Comparison of ENCODE assay signal across 8 cellular contexts in the genomic region with DNA sequence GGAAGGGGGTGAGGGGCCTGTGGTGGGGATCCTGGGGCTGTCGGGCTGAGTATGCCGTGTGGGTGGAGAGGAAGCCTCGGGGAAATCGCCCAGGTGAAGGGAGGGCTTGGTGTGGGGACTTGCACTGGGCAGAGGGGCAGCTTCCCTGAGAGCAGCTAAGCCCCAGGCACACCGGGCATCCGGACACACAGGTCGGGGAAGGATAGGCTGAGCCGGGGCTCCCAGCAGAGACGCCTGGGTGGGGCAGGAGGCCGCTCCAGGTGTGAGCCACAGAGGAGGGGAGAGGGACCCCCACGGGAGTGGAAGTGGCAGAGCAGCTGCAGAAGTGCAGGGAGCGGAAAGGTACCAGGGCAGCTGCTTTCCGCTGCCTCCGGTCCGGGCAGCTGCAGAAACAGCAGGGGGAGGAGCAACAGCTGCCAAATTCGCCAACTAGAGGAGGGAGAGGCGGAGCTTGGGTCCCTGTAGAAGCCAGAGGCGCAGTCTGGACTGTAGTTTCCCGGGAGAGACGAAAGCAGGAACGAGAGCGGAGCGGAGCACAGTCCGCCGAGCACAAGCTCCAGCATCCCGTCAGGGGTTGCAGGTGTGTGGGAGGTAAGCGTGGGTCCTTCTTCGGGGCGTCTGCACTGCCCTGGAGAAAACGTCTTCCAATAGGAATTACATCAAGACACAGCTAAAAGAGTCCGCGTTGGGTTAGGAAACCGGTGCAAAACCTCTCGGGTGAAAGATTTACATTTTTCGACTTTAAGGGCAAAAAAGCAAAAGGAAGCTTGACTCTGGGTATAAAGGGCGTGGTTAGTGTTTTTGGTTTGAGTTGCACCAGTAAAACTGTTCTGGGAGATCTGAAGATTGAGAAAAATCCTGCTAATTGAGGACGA. TPM values are rescaled to one million over a fixed set of nuclear protein-coding genes. Genes with fewer than 3 reads are reported as not detected.
DNase-seq lines count a peak whose midpoint lies in the region; ATAC-seq and TF ChIP-seq lines count a peak whose summit lies in the region.

SERPINI1 (plus strand) TSS at position 489 of the 875 bp plus-strand sequence. CDS start 53,408 bp downstream, outside the sequence.

- no peaks in the 10 kb centered on the region for H3K27me3 Mint-ChIP-seq in GM23338 (ENCODE audit: insufficient read depth, low read depth, poor library complexity)
- no peaks in the 10 kb centered on the region for H3K27me3 Mint-ChIP-seq in neural progenitor cell (ENCODE audit: insufficient read depth, low read depth)

- H3K27me3 ChIP-seq in GM23338 (ENCODE audit: insufficient read depth) = no peaks in the 10 kb centered on the region
- H3K27me3 ChIP-seq in Karpas-422 (ENCODE audit: low read length) = no peaks in the 10 kb centered on the region
- no peaks in the 10 kb centered on the region for H3K27me3 ChIP-seq in foreskin keratinocyte
- no peaks in the 10 kb centered on the region for H3K27me3 ChIP-seq in neural progenitor cell
- no peaks in the 10 kb centered on the region for H3K27me3 ChIP-seq in stomach smooth muscle (ENCODE audit: control insufficient read depth in 1 of 2, insufficient read depth in 2 of 2, low read length in 2 of 2)

- H3K9ac ChIP-seq in Karpas-422 (ENCODE audit: low read length) (peak within 1 kb of the TSS; percentile 84), neural progenitor cell (peak within 1 kb of the TSS; percentile 67), stomach smooth muscle (ENCODE audit: low read length in 2 of 2) (peak within 1 kb of the TSS; percentile 85 to 88)

- H3K27ac Mint-ChIP-seq in GM23338 (no peak within 1 kb of the TSS), neural progenitor cell (no peak within 1 kb of the TSS)

- H3K4me1 Mint-ChIP-seq in GM23338 (peaks cover 29% of the 10 kb centered on the region), neural progenitor cell (peaks cover 13% of the 10 kb centered on the region)

- H3K36me3 Mint-ChIP-seq in GM23338 (ENCODE audit: low read depth) = no peaks in the 10 kb centered on the region
- no peaks in the 10 kb centered on the region for H3K36me3 Mint-ChIP-seq in neural progenitor cell

- no peak within 1 kb of the TSS for H3K4me3 Mint-ChIP-seq in GM23338
- no peak within 1 kb of the TSS for H3K4me3 Mint-ChIP-seq in neural progenitor cell

- peak within 1 kb of the TSS; percentile 90 for H3K4me2 ChIP-seq in GM23338
- peak within 1 kb of the TSS; percentile 91 for H3K4me2 ChIP-seq in Karpas-422 (ENCODE audit: low read depth, low read length, poor library complexity, severe bottlenecking)
- H3K4me2 ChIP-seq in neural progenitor cell = peak within 1 kb of the TSS; percentile 87

- peak within 1 kb of the TSS; percentile 92 for H2AFZ ChIP-seq in GM23338
- H2AFZ ChIP-seq in Karpas-422 (ENCODE audit: low read length) = peak within 1 kb of the TSS; percentile 90
- peak within 1 kb of the TSS; percentile 90 for H2AFZ ChIP-seq in neural progenitor cell (replicated peaks)

- H3K9me2 ChIP-seq in GM23338 (ENCODE audit: insufficient read depth) (no peaks in the 10 kb centered on the region), Karpas-422 (replicated peaks; ENCODE audit: insufficient read depth, low read length) (no peaks in the 10 kb centered on the region)

- H4K20me1 ChIP-seq in GM23338 (replicated peaks; ENCODE audit: insufficient read depth) = peaks cover 12% of the 10 kb centered on the region
- H4K20me1 ChIP-seq in Karpas-422 (ENCODE audit: insufficient read depth, low read depth, low read length) = peaks cover 15% of the 10 kb centered on the region; the same call in 1 of the 2 replicates
- peaks cover 36% of the 10 kb centered on the region for H4K20me1 ChIP-seq in neural progenitor cell (ENCODE audit: low read depth)

- H3K27ac ChIP-seq in GM23338 (ENCODE audit: low read depth) = peak within 1 kb of the TSS; percentile 92
- H3K27ac ChIP-seq in Karpas-422 (ENCODE audit: low read length) = peak within 1 kb of the TSS; percentile 69
- peak within 1 kb of the TSS; percentile 59 for H3K27ac ChIP-seq in foreskin keratinocyte
- peak within 1 kb of the TSS; percentile 91 for H3K27ac ChIP-seq in neural progenitor cell
- peak within 1 kb of the TSS; percentile 74 for H3K27ac ChIP-seq in stomach smooth muscle (ENCODE audit: low read length)

- peaks cover 31% of the 10 kb centered on the region for H3K4me1 ChIP-seq in GM23338 (ENCODE audit: insufficient read depth)
- H3K4me1 ChIP-seq in Karpas-422 (ENCODE audit: low read length) = peaks cover 46% of the 10 kb centered on the region
- peaks cover 11% of the 10 kb centered on the region for H3K4me1 ChIP-seq in foreskin keratinocyte
- peaks cover 16% of the 10 kb centered on the region for H3K4me1 ChIP-seq in neural progenitor cell
- peaks cover 7% of the 10 kb centered on the region for H3K4me1 ChIP-seq in stomach smooth muscle (ENCODE audit: control insufficient read depth, insufficient read depth, low read length)

- ATAC-seq in GM23338 (peak; percentile 73), foreskin keratinocyte (peak; percentile 77)

- H3K9me3 Mint-ChIP-seq in GM23338 (no peaks in the 10 kb centered on the region), neural progenitor cell (no peaks in the 10 kb centered on the region)

- peaks cover 80% of the 10 kb centered on the region for H3K79me2 ChIP-seq in GM23338 (replicated peaks; ENCODE audit: insufficient read depth)
- peaks cover 39% of the 10 kb centered on the region for H3K79me2 ChIP-seq in Karpas-422 (ENCODE audit: low read length)
- H3K79me2 ChIP-seq in neural progenitor cell (ENCODE audit: low read depth) = peaks cover 47% of the 10 kb centered on the region

- H3K9me3 ChIP-seq in Karpas-422 (ENCODE audit: low read length) (no peaks in the 10 kb centered on the region), neural progenitor cell (ENCODE audit: low read depth) (no peaks in the 10 kb centered on the region), stomach smooth muscle (ENCODE audit: control insufficient read depth in 2 of 2, low read length in 2 of 2) (no peaks in the 10 kb centered on the region)

- no peak for TF ChIP-seq CTCF in GM23338 (conservative IDR thresholded peaks at IDR 0.05; ENCODE audit: low read depth in 2 of 2)
- no peak for TF ChIP-seq CTCF in foreskin keratinocyte (conservative IDR thresholded peaks at IDR 0.05)
- no peak for TF ChIP-seq CTCF in neural progenitor cell (IDR thresholded peaks at IDR 0.05)

- no peaks in the 10 kb centered on the region for H3K36me3 ChIP-seq in GM23338 (ENCODE audit: insufficient read depth)
- H3K36me3 ChIP-seq in Karpas-422 (ENCODE audit: insufficient read depth, low read length) = peaks cover 6% of the 10 kb centered on the region; the same call in 1 of the 2 replicates
- no peaks in the 10 kb centered on the region for H3K36me3 ChIP-seq in neural progenitor cell
- peaks cover 0 to 4% of the 10 kb centered on the region in 2 donors for H3K36me3 ChIP-seq in stomach smooth muscle (ENCODE audit: control insufficient read depth in 2 of 2, insufficient read depth in 2 of 2, low read length in 2 of 2)

- DNase-seq in EL = peak; percentile 89
- DNase-seq in GM23338 (ENCODE audit: low spot score) = peak; percentile 98
- peak; percentile 89 for DNase-seq in Karpas-422
- peak; percentile 95 for DNase-seq in RKO (ENCODE audit: low spot score)
- peak; percentile 93 for DNase-seq in activated effector memory CD4-positive, alpha-beta T cell treated with anti-CD3 and anti-CD28 coated beads, Interleukin-2, amount 50 U/mL, for 16 hours
- peak; percentile 89 to 94 for DNase-seq in foreskin keratinocyte
- DNase-seq in neural progenitor cell (ENCODE audit: low spot score) = peak; percentile 97

- H3K4me3 ChIP-seq in GM23338 = peak within 1 kb of the TSS; percentile 82
- peak within 1 kb of the TSS; percentile 90 for H3K4me3 ChIP-seq in Karpas-422 (ENCODE audit: low read length)
- peak within 1 kb of the TSS; percentile 76 for H3K4me3 ChIP-seq in neural progenitor cell
- peak within 1 kb of the TSS; percentile 92 for H3K4me3 ChIP-seq in stomach smooth muscle (ENCODE audit: low read length in 2 of 2)

- H3F3A ChIP-seq in GM23338 (replicated peaks; ENCODE audit: low read depth) (no peaks in the 10 kb centered on the region; the same call in 1 of the 2 replicates), neural progenitor cell (ENCODE audit: low read depth) (peaks cover 16% of the 10 kb centered on the region)

TF ChIP-seq in GM23338, 12 proteins besides CTCF, POLR2A, EP300 and RAD21:
- TF ChIP-seq STAT1 (IDR thresholded peaks at IDR 0.05; ENCODE audit: unreplicated experiment) = no peak
- TF ChIP-seq POLR2AphosphoS5 (IDR thresholded peaks at IDR 0.05; ENCODE audit: low read depth) = peak; percentile 94

RNA-seq across cellular contexts. Expression of gene SERPINI1, which starts in this region (rescaled TPM):
- 9.2 and 13.5 TPM in 2 replicates for total RNA-seq in GM23338 (2014; rRNA removed; shearing (Covaris generic))
- polyA plus RNA-seq in GM23338 (2016; fragmentation: Nextera tagmentation; extraction: Ambion mirVana) = 26.6 and 32.1 TPM in 2 replicates
- 0.47 TPM in 1 of 2 replicates, not detected in the other for total RNA-seq in Karpas-422 (2014; rRNA removed; shearing (Covaris generic); ENCODE audit: low replicate concordance)
- 3.0 and 4.1 TPM in 2 replicates for total RNA-seq in foreskin keratinocyte
- polyA plus RNA-seq in foreskin keratinocyte = 2.4 and 3.4 TPM in 2 replicates
- 8.9 and 9.0 TPM in 2 replicates for total RNA-seq in neural progenitor cell (ENCODE audit: low replicate concordance)

Comparison
In these comparisons a context has a peak if more than half of its experiments do, and no peak if none do; other contexts are left out.
1. Peak in every context shown above with its lines: DNase-seq, ATAC-seq, H3K4me3 ChIP-seq and H3K27ac ChIP-seq.
2. Peak in DNase-seq, H3K4me3 ChIP-seq, H3K27ac ChIP-seq, H3K9ac ChIP-seq and H3K4me2 ChIP-seq in Karpas-422; RNA of the gene not detected or under 1 TPM.